ENCODE assay signal across 16 cellular contexts in genomic region chr6:105318660-105319059, GRCh38.
DNase-seq lines count a peak whose midpoint lies in the region; ATAC-seq and TF ChIP-seq lines count a peak whose summit lies in the region.
"Had no signal": no experiment of that assay in that cellular context is flagged by ENCODE, and none has a peak within 500 bp of the region (broad histone marks: within the 10 kb centered on the region; RNA-seq: fewer than 3 reads in every experiment).

No MANE protein-coding gene starts in this region.

- no peaks in the 10 kb centered on the region for H3K9me3 ChIP-seq in HCT116 (ENCODE audit: control insufficient read depth in 1 of 2, insufficient read depth in 1 of 2, low read depth in 1 of 2, low read length in 2 of 2)
- no peaks in the 10 kb centered on the region for H3K9me3 ChIP-seq in SK-N-SH
- H3K9me3 ChIP-seq in smooth muscle cell (replicated peaks; ENCODE audit: low read depth), result no peaks in the 10 kb centered on the region
- H3K9me3 ChIP-seq: lower lobe of right lung had no signal

- intact Hi-C loops in HCT116 (cut with micrococcal nuclease), result loop anchor here (2.0 to 5.0 kb wide), 3 partner anchors 44 to 104 kb away; partner anchors contain the start of gene PREP

- TF ChIP-seq EP300 in SK-N-SH (IDR thresholded peaks at IDR 0.05; ENCODE audit: borderline replicate concordance in 1 of 2, low read depth in 1 of 2, low read length in 1 of 2), result no peak

- DNase-seq in HCT116 (ENCODE audit: low read depth, low spot score) (peak; percentile 23), SK-N-SH (no peak), fibroblast of peridontal ligament (ENCODE audit: extremely low read depth) (peak; percentile 44), smooth muscle cell (lab: John Stamatoyannopoulos, UW; ENCODE audit: unreplicated experiment) (no peak), NCI-H1105 (lab: John Stamatoyannopoulos, UW) (no peak), DMS 273 (lab: John Stamatoyannopoulos, UW; ENCODE audit: unreplicated experiment) (no peak)
- DNase-seq: activated CD8-positive, alpha-beta T cell treated with anti-CD3 and anti-CD28 coated beads, Interleukin-2, amount 10 ng/mL, durations not matched to agents 7 days and 5 days; activated gamma-delta T cell; endodermal cell; KBM-7; lower lobe of right lung; NCI-H187; NCI-H526 treated with DMSO at 0.1 percent for 48 hours had no signal

- H3F3A ChIP-seq in SK-N-SH (replicated peaks; ENCODE audit: insufficient read depth) (no peaks in the 10 kb centered on the region), smooth muscle cell (ENCODE audit: low read depth) (no peaks in the 10 kb centered on the region)

- TF ChIP-seq POLR2A in HCT116 (IDR thresholded peaks at IDR 0.05; ENCODE audit: borderline replicate concordance, extremely low read depth, insufficient read depth, insufficient read length), result no peak

- TF ChIP-seq CTCF in HCT116 (IDR thresholded peaks at IDR 0.05 in 2 of 3, conservative IDR thresholded peaks at IDR 0.05 in 1 of 3; ENCODE audit: borderline replicate concordance in 1 of 3, insufficient read depth in 1 of 3, low read depth in 2 of 3, low read length in 2 of 3), result no peak
- TF ChIP-seq CTCF in SK-N-SH (IDR thresholded peaks at IDR 0.05), result no peak
- TF ChIP-seq CTCF in smooth muscle cell (IDR thresholded peaks at IDR 0.05; ENCODE audit: borderline replicate concordance, insufficient read depth, poor library complexity, severe bottlenecking), result no peak

- WGBS in SK-N-SH (ENCODE audit: low lambda C conversion rate), result 56% methylated on average over 7 of the region's 7 CpGs
- 79% methylated on average over 7 of the region's 7 CpGs for WGBS in smooth muscle cell (ENCODE audit: low lambda C conversion rate)

- H3K4me2 ChIP-seq in HCT116 (ENCODE audit: low read length), result peak overlapping the region; percentile 19
- peak overlapping the region; percentile 30; the same call in 1 of the 2 replicates for H3K4me2 ChIP-seq in SK-N-SH
- H3K4me2 ChIP-seq in smooth muscle cell, result no peak overlapping the region
- H3K4me2 ChIP-seq: hepatocyte, neural progenitor cell had no signal

- H3K27me3 ChIP-seq in HCT116 (ENCODE audit: insufficient read depth, low read length) (no peaks in the 10 kb centered on the region), SK-N-SH (ENCODE audit: insufficient read depth) (no peaks in the 10 kb centered on the region), smooth muscle cell (ENCODE audit: low read depth) (no peaks in the 10 kb centered on the region)
- H3K27me3 ChIP-seq: hepatocyte, neural progenitor cell had no signal

- no peaks in the 10 kb centered on the region for H3K9me2 ChIP-seq in HCT116 (ENCODE audit: insufficient read depth)
- H3K9me2 ChIP-seq in SK-N-SH, result no peaks in the 10 kb centered on the region

- ATAC-seq in HCT116, result peak; percentile 70
- no peak for ATAC-seq in HG03045 (IDR thresholded peaks at IDR 0.05; ENCODE audit: unreplicated experiment)
- ATAC-seq: activated CD8-positive, alpha-beta T cell treated with anti-CD3 and anti-CD28 coated beads, Interleukin-2, amount 10 ng/mL, durations not matched to agents 7 days and 5 days; lower lobe of right lung had no signal

- H4K20me1 ChIP-seq in HCT116 (ENCODE audit: insufficient read depth) (no peaks in the 10 kb centered on the region), SK-N-SH (ENCODE audit: insufficient read depth) (no peaks in the 10 kb centered on the region), smooth muscle cell (ENCODE audit: low read depth) (peaks cover 14% of the 10 kb centered on the region)

- RAD21 ChIA-PET in HCT116 (lab: Charles Lee; ENCODE audit: low non-redundant PET in 1 of 2, low total read pairs in 2 of 2, uncharacterized antibody in 2 of 2, unreplicated experiment in 2 of 2), result interaction anchor here (1.0 to 2.2 kb wide), 2 partner anchors 45 kb away, joined by 3 to 9 read pairs; no protein-coding TSS in a partner anchor

- H2AFZ ChIP-seq in HCT116 (ENCODE audit: low read depth, low read length, poor library complexity, severe bottlenecking) (no peak overlapping the region), SK-N-SH (ENCODE audit: low read depth) (no peak overlapping the region), smooth muscle cell (ENCODE audit: low read depth) (no peak overlapping the region)
- H2AFZ ChIP-seq: hepatocyte, neural progenitor cell had no signal

- no peak overlapping the region for H3K27ac ChIP-seq in HCT116 (ENCODE audit: low read depth, low read length)
- H3K27ac ChIP-seq in SK-N-SH (ENCODE audit: low read depth in 2 of 2, low read length in 1 of 2), result 0 out of 4 replicates have a peak overlapping the region, but pooled peaks of 1 of the 2 experiments have one; percentile 3
- no peak overlapping the region for H3K27ac ChIP-seq in smooth muscle cell (ENCODE audit: low read depth)
- H3K27ac ChIP-seq: hepatocyte, lower lobe of right lung, neural progenitor cell had no signal

- H3K79me2 ChIP-seq in HCT116 (ENCODE audit: insufficient read depth, low read length) (no peaks in the 10 kb centered on the region), SK-N-SH (ENCODE audit: insufficient read depth) (no peaks in the 10 kb centered on the region), smooth muscle cell (ENCODE audit: low read depth) (no peaks in the 10 kb centered on the region)
- H3K79me2 ChIP-seq: hepatocyte had no signal

- CTCF ChIA-PET in HCT116 (lab: Charles Lee), result interaction anchor here (0.5 to 4.6 kb wide), 5 partner anchors 8 to 84 kb away, joined by 3 to 25 read pairs (median 4); partner anchors contain the start of gene PREP
- CTCF ChIA-PET in SK-N-SH (lab: Yijun Ruan, JAX), result interaction anchor here (0.8 to 2.5 kb wide), 14 partner anchors 10 to 231 kb away, joined by 3 to 15 read pairs (median 4); partner anchors contain the start of gene PREP

- H3K4me1 ChIP-seq in HCT116 (ENCODE audit: control insufficient read depth in 1 of 2, insufficient read depth in 2 of 2, low read length in 2 of 2) (peaks cover 6 to 27% of the 10 kb centered on the region in 2 experiments; a peak in 3 of 4 replicates), SK-N-SH (ENCODE audit: control insufficient read depth in 1 of 2, insufficient read depth in 2 of 2, low read depth in 1 of 2, low read length in 1 of 2) (peaks cover 10 to 27% of the 10 kb centered on the region in 2 experiments; a peak in 3 of 4 replicates), smooth muscle cell (ENCODE audit: low read depth) (no peaks in the 10 kb centered on the region)
- H3K4me1 ChIP-seq: lower lobe of right lung, neural progenitor cell had no signal

- no TSS peak for BruUV-seq in HCT116 (replicated peaks; lab: Mats Ljungman, UMichigan)

- TF ChIP-seq RAD21 in HCT116 (IDR thresholded peaks at IDR 0.05; ENCODE audit: low read depth) (no peak), SK-N-SH (IDR thresholded peaks at IDR 0.05; ENCODE audit: low read length) (no peak)

- POLR2A ChIA-PET in HCT116 (lab: Charles Lee) (no interaction called here), SK-N-SH (lab: Yijun Ruan, JAX) (no interaction called here)

- H3K9ac ChIP-seq in HCT116 (ENCODE audit: low read length), result no peak overlapping the region
- H3K9ac ChIP-seq in SK-N-SH, result no peak overlapping the region
- H3K9ac ChIP-seq in smooth muscle cell (ENCODE audit: low read depth), result no peak overlapping the region
- H3K9ac ChIP-seq: neural progenitor cell had no signal

- no peaks in the 10 kb centered on the region; a peak in 1 of 4 replicates for H3K36me3 ChIP-seq in HCT116 (ENCODE audit: control insufficient read depth in 1 of 2, insufficient read depth in 2 of 2, low read length in 2 of 2)
- peaks cover 32 to 49% of the 10 kb centered on the region in 2 experiments for H3K36me3 ChIP-seq in SK-N-SH (replicated peaks in 1 of 2; ENCODE audit: control insufficient read depth in 1 of 2, insufficient read depth in 2 of 2, low read length in 1 of 2)
- H3K36me3 ChIP-seq in smooth muscle cell (ENCODE audit: low read depth), result peaks cover 20% of the 10 kb centered on the region
- H3K36me3 ChIP-seq: neural progenitor cell had no signal

- H3K4me3 ChIP-seq in HCT116 (replicated peaks in 1 of 2; ENCODE audit: low read depth in 1 of 2, low read length in 2 of 2) (no peak overlapping the region), SK-N-SH (ENCODE audit: low read depth in 2 of 2, low read length in 1 of 2) (no peak overlapping the region), smooth muscle cell (no peak overlapping the region)
- H3K4me3 ChIP-seq: hepatocyte, lower lobe of right lung, neural progenitor cell had no signal

TF ChIP-seq in HCT116, 20 proteins besides CTCF, POLR2A, EP300 and RAD21 (continues in another document):
- peak; percentile 54 for TF ChIP-seq FOSL1 (IDR thresholded peaks at IDR 0.05; ENCODE audit: low read depth)
- TF ChIP-seq EGR1 (IDR thresholded peaks at IDR 0.05; ENCODE audit: low read depth), result no peak

TF ChIP-seq in SK-N-SH, 30 proteins besides CTCF, POLR2A, EP300 and RAD21 (continues in another document):
- TF ChIP-seq NFIC (IDR thresholded peaks at IDR 0.05; ENCODE audit: borderline replicate concordance), result peak; percentile 24; the same call in 1 of the 2 replicates
- no peak for TF ChIP-seq SIN3A (IDR thresholded peaks at IDR 0.05; ENCODE audit: borderline replicate concordance, low read depth, low read length)
- TF ChIP-seq JUND (IDR thresholded peaks at IDR 0.05), result peak; percentile 47; the same call in 1 of the 2 replicates
- peak; percentile 33; the same call in 1 of the 2 replicates for TF ChIP-seq TCF12 (IDR thresholded peaks at IDR 0.05)
- TF ChIP-seq REST (IDR thresholded peaks at IDR 0.05; ENCODE audit: low read depth, low read length), result no peak

Comparison
In these comparisons a context has a peak if more than half of its experiments do, and no peak if none do; other contexts are left out.
1. DNase-seq: peak in HCT116 (single experiment) and fibroblast of peridontal ligament (single experiment); none in SK-N-SH (single experiment), smooth muscle cell (single experiment), NCI-H1105 (single experiment) and DMS 273 (single experiment).
2. Of the 11 proteins assayed by ChIP-seq in both SK-N-SH and HCT116: peak only in SK-N-SH: none; only in HCT116: MAX; in both: JUND; in neither: 9.